ENCODE assay signal across 2 cellular contexts in genomic region chr19:869245-870177, GRCh38.
TF ChIP-seq lines count a peak whose summit lies in the region.

No MANE protein-coding gene starts in this region.

TF ChIP-seq in A549, 52 proteins besides CTCF, POLR2A, EP300 and RAD21 (continued from another document and continues in another):
- TF ChIP-seq, protein P1, sequence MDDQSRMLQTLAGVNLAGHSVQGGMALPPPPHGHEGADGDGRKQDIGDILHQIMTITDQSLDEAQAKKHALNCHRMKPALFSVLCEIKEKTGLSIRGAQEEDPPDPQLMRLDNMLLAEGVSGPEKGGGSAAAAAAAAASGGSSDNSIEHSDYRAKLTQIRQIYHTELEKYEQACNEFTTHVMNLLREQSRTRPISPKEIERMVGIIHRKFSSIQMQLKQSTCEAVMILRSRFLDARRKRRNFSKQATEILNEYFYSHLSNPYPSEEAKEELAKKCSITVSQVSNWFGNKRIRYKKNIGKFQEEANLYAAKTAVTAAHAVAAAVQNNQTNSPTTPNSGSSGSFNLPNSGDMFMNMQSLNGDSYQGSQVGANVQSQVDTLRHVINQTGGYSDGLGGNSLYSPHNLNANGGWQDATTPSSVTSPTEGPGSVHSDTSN (IDR thresholded peaks at IDR 0.05) = no peak
- no peak for TF ChIP-seq BHLHE40 (IDR thresholded peaks at IDR 0.05; ENCODE audit: low read depth, low read length)
- TF ChIP-seq NPAS2 (CRISPR knock-in tag; IDR thresholded peaks at IDR 0.05; ENCODE audit: borderline replicate concordance) = no peak
- no peak for TF ChIP-seq CBX2 (IDR thresholded peaks at IDR 0.05; ENCODE audit: borderline replicate concordance, low read depth)
- no peak for TF ChIP-seq ESRRA (IDR thresholded peaks at IDR 0.05; ENCODE audit: borderline replicate concordance, low read length)
- TF ChIP-seq RARB (CRISPR knock-in tag; IDR thresholded peaks at IDR 0.05) = no peak
- no peak for TF ChIP-seq SREBF2 (IDR thresholded peaks at IDR 0.05)
- no peak for TF ChIP-seq PHF8 (IDR thresholded peaks at IDR 0.05; ENCODE audit: borderline replicate concordance, low read depth)
- no peak for TF ChIP-seq ZNF302 (CRISPR knock-in tag; IDR thresholded peaks at IDR 0.05)
- TF ChIP-seq NR3C1 (IDR thresholded peaks at IDR 0.05) = no peak
- no peak for TF ChIP-seq ZC3H11A (IDR thresholded peaks at IDR 0.05)
- TF ChIP-seq HOXB13 (CRISPR knock-in tag; IDR thresholded peaks at IDR 0.05; ENCODE audit: low read depth) = no peak
- TF ChIP-seq EHMT2 (IDR thresholded peaks at IDR 0.05; ENCODE audit: low read depth) = no peak
- TF ChIP-seq HEYL (CRISPR knock-in tag; IDR thresholded peaks at IDR 0.05) = no peak
- TF ChIP-seq, protein P2, sequence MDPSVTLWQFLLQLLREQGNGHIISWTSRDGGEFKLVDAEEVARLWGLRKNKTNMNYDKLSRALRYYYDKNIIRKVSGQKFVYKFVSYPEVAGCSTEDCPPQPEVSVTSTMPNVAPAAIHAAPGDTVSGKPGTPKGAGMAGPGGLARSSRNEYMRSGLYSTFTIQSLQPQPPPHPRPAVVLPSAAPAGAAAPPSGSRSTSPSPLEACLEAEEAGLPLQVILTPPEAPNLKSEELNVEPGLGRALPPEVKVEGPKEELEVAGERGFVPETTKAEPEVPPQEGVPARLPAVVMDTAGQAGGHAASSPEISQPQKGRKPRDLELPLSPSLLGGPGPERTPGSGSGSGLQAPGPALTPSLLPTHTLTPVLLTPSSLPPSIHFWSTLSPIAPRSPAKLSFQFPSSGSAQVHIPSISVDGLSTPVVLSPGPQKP (IDR thresholded peaks at IDR 0.05; ENCODE audit: low read depth, low read length) = no peak
- no peak for TF ChIP-seq ZSCAN20 (CRISPR knock-in tag; IDR thresholded peaks at IDR 0.05)
- no peak for TF ChIP-seq FOSB (CRISPR knock-in tag; IDR thresholded peaks at IDR 0.05)
- no peak for TF ChIP-seq ZFP36 (IDR thresholded peaks at IDR 0.05; ENCODE audit: borderline replicate concordance, partially characterized antibody)
- 0 out of 2 replicates have a peak, but pooled peaks have one; percentile 35 for TF ChIP-seq GATA3 (IDR thresholded peaks at IDR 0.05; ENCODE audit: borderline replicate concordance)
- TF ChIP-seq, protein P3, sequence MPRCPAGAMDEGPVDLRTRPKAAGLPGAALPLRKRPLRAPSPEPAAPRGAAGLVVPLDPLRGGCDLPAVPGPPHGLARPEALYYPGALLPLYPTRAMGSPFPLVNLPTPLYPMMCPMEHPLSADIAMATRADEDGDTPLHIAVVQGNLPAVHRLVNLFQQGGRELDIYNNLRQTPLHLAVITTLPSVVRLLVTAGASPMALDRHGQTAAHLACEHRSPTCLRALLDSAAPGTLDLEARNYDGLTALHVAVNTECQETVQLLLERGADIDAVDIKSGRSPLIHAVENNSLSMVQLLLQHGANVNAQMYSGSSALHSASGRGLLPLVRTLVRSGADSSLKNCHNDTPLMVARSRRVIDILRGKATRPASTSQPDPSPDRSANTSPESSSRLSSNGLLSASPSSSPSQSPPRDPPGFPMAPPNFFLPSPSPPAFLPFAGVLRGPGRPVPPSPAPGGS (IDR thresholded peaks at IDR 0.05) = no peak
- no peak for TF ChIP-seq POLR2AphosphoS2 (conservative IDR thresholded peaks at IDR 0.05; ENCODE audit: low read length)
- no peak for TF ChIP-seq REST (IDR thresholded peaks at IDR 0.05)
- no peak for TF ChIP-seq HOXA7 (CRISPR knock-in tag; IDR thresholded peaks at IDR 0.05)
- TF ChIP-seq CEBPB (IDR thresholded peaks at IDR 0.05) = peak; percentile 22 to 34; a peak in 1 of 4 replicates
- TF ChIP-seq CHD2 (IDR thresholded peaks at IDR 0.05; ENCODE audit: low read length, partially characterized antibody) = no peak
- no peak for TF ChIP-seq FOXS1 (CRISPR knock-in tag; IDR thresholded peaks at IDR 0.05)
- no peak for TF ChIP-seq TP53 (CRISPR knock-in tag; IDR thresholded peaks at IDR 0.05)
- no peak for TF ChIP-seq HOXB5 (CRISPR knock-in tag; IDR thresholded peaks at IDR 0.05)
- TF ChIP-seq MAX (IDR thresholded peaks at IDR 0.05) = peak; percentile 79
- no peak for TF ChIP-seq EHF (CRISPR knock-in tag; IDR thresholded peaks at IDR 0.05)
- TF ChIP-seq HDAC2 (IDR thresholded peaks at IDR 0.05) = no peak
- TF ChIP-seq RCOR1 (IDR thresholded peaks at IDR 0.05; ENCODE audit: low read depth, low read length) = no peak

TF ChIP-seq in Ishikawa, 13 proteins besides CTCF, POLR2A, EP300 and RAD21 (continued from another document):
- TF ChIP-seq FOXM1 (IDR thresholded peaks at IDR 0.05; ENCODE audit: borderline replicate concordance, low read depth) = no peak
